Comparison of ENCODE assay signal across 22 cellular contexts in genomic region chr2:69989017-69989416, GRCh38. TPM values are rescaled to one million over a fixed set of nuclear protein-coding genes. Genes with fewer than 3 reads are reported as not detected.
DNase-seq lines count a peak whose midpoint lies in the region; ATAC-seq and TF ChIP-seq lines count a peak whose summit lies in the region.
"Had no signal": no experiment of that assay in that cellular context is flagged by ENCODE, and none has a peak within 500 bp of the region (broad histone marks: within the 10 kb centered on the region; RNA-seq: fewer than 3 reads in every experiment).

No MANE protein-coding gene starts in this region.

- H3K27ac ChIP-seq in RWPE2 (ENCODE audit: poor library complexity, severe bottlenecking): no peak overlapping the region
- H3K27ac ChIP-seq in thyroid gland: no peak overlapping the region
- no peak overlapping the region for H3K27ac ChIP-seq in upper lobe of left lung
- H3K27ac ChIP-seq: 22Rv1 had no signal

- H3K4me1 Mint-ChIP-seq in activated CD4-positive, alpha-beta T cell treated with anti-CD3 and anti-CD28 coated beads, Interleukin-2, amount 10 ng/mL, durations not matched to agents 7 days and 5 days: peaks cover 1% of the 10 kb centered on the region
- H3K4me1 Mint-ChIP-seq: IgD-negative memory B cell had no signal

- H3K9me3 Mint-ChIP-seq in activated CD4-positive, alpha-beta T cell treated with anti-CD3 and anti-CD28 coated beads, Interleukin-2, amount 10 ng/mL, durations not matched to agents 7 days and 5 days: no peaks in the 10 kb centered on the region
- H3K9me3 Mint-ChIP-seq: HFFc6, IgD-negative memory B cell had no signal

- H3K9me3 ChIP-seq in RWPE2 (ENCODE audit: severe bottlenecking): peaks cover 3% of the 10 kb centered on the region
- H3K9me3 ChIP-seq in thyroid gland: no peaks in the 10 kb centered on the region
- H3K9me3 ChIP-seq in upper lobe of left lung: no peaks in the 10 kb centered on the region

- TF ChIP-seq POLR2A in thyroid gland (IDR thresholded peaks at IDR 0.05) (no peak), upper lobe of left lung (IDR thresholded peaks at IDR 0.05) (no peak)

- intact Hi-C loops in left colon (cut with DNase I, micrococcal nuclease): no loop called here
- intact Hi-C loops in thyroid gland (cut with DNase I): no loop called here

- TF ChIP-seq CTCF in RWPE2 (IDR thresholded peaks at IDR 0.05; ENCODE audit: poor library complexity, severe bottlenecking) (no peak), thyroid gland (IDR thresholded peaks at IDR 0.05) (no peak), upper lobe of left lung (IDR thresholded peaks at IDR 0.05) (no peak)

- 46 to 47% methylated on average over 3 of the region's 3 CpGs for WGBS in thyroid gland, 2 donors
- WGBS in upper lobe of left lung, 2 donors: 78% methylated on average over 3 of the region's 3 CpGs

- no peak overlapping the region for H3K4me3 ChIP-seq in RWPE2 (ENCODE audit: severe bottlenecking)
- no peak overlapping the region for H3K4me3 ChIP-seq in thyroid gland (replicated peaks in 1 of 3)
- no peak overlapping the region for H3K4me3 ChIP-seq in upper lobe of left lung

- DNase-seq in activated CD4-positive, alpha-beta T cell treated with anti-CD3 and anti-CD28 coated beads, Interleukin-2, amount 10 ng/mL, durations not matched to agents 7 days and 5 days: no peak
- DNase-seq in activated CD4-positive, alpha-beta T cell treated with anti-CD3 and anti-CD28 coated beads for 4 hours: no peak
- DNase-seq in RWPE2 (ENCODE audit: low spot score) (no peak), left colon (peak in 1 of 2 donors; percentile 41), thyroid gland (peak; percentile 32 to 35), HCEC 1CT (no peak), upper lobe of left lung (no peak), inferior parietal cortex (ENCODE audit: extremely low spot score) (no peak)
- DNase-seq: DMS79 treated with DMSO at 0.1 percent for 48 hours, GOT3, HFFc6, Kasumi-1, NCI-H1105 treated with DMSO at 0.1 percent for 48 hours, NCI-H1694, NCI-H2081 treated with DMSO at 0.1 percent for 48 hours, NCI-H2227 treated with DMSO at 0.1 percent for 48 hours, NCI-H524 had no signal

- H3K36me3 ChIP-seq in RWPE2 (ENCODE audit: low read depth) (no peaks in the 10 kb centered on the region), thyroid gland (no peaks in the 10 kb centered on the region), upper lobe of left lung (peaks cover 0 to 6% (median 2%) of the 10 kb centered on the region in 4 donors)

- CTCF ChIA-PET in activated CD4-positive, alpha-beta T cell treated with anti-CD3 and anti-CD28 coated beads, Interleukin-2, amount 10 ng/mL, durations not matched to agents 7 days and 5 days (lab: Charles Lee): no interaction called here

- H3K4me1 ChIP-seq in RWPE2 (ENCODE audit: insufficient read depth, poor library complexity, severe bottlenecking): peaks cover 8% of the 10 kb centered on the region
- H3K4me1 ChIP-seq in thyroid gland: peaks cover 10 to 15% of the 10 kb centered on the region in 2 donors
- peaks cover 0 to 3% (median 0%) of the 10 kb centered on the region in 4 donors for H3K4me1 ChIP-seq in upper lobe of left lung

- H3K27me3 ChIP-seq in RWPE2 (ENCODE audit: insufficient read depth, poor library complexity, severe bottlenecking): no peaks in the 10 kb centered on the region
- H3K27me3 ChIP-seq in thyroid gland: no peaks in the 10 kb centered on the region
- no peaks in the 10 kb centered on the region for H3K27me3 ChIP-seq in upper lobe of left lung

- no peak overlapping the region for H3K4me3 Mint-ChIP-seq in activated CD4-positive, alpha-beta T cell treated with anti-CD3 and anti-CD28 coated beads, Interleukin-2, amount 10 ng/mL, durations not matched to agents 7 days and 5 days
- H3K4me3 Mint-ChIP-seq: CD14-positive monocyte, HFFc6, IgD-negative memory B cell had no signal

- TF ChIP-seq EP300 in upper lobe of left lung (IDR thresholded peaks at IDR 0.05): no peak

- POLR2A ChIA-PET in activated CD4-positive, alpha-beta T cell treated with anti-CD3 and anti-CD28 coated beads, Interleukin-2, amount 10 ng/mL, durations not matched to agents 7 days and 5 days (lab: Charles Lee): no interaction called here

- peak; percentile 60 for ATAC-seq in RWPE2 (ENCODE audit: low read depth)
- peak; percentile 68 for ATAC-seq in left colon
- ATAC-seq in upper lobe of left lung (ENCODE audit: low FRiP score in 2 of 2): no peak
- ATAC-seq: Panc1, Right ventricle myocardium inferior had no signal

- H3K27me3 Mint-ChIP-seq in activated CD4-positive, alpha-beta T cell treated with anti-CD3 and anti-CD28 coated beads, Interleukin-2, amount 10 ng/mL, durations not matched to agents 7 days and 5 days: no peaks in the 10 kb centered on the region

- no peaks in the 10 kb centered on the region for H3K36me3 Mint-ChIP-seq in activated CD4-positive, alpha-beta T cell treated with anti-CD3 and anti-CD28 coated beads, Interleukin-2, amount 10 ng/mL, durations not matched to agents 7 days and 5 days (ENCODE audit: low read depth)

- H3K27ac Mint-ChIP-seq in activated CD4-positive, alpha-beta T cell treated with anti-CD3 and anti-CD28 coated beads, Interleukin-2, amount 10 ng/mL, durations not matched to agents 7 days and 5 days: peak overlapping the region; percentile 39
- H3K27ac Mint-ChIP-seq: HFFc6, IgD-negative memory B cell had no signal

RNA-seq across cellular contexts. Expression of gene ASPRV1, which starts 27.6 kb away (rescaled TPM):
- under 1 TPM; 0.69 to 0.99 TPM for total RNA-seq in activated CD4-positive, alpha-beta T cell treated with anti-CD3 and anti-CD28 coated beads, Interleukin-2, amount 10 ng/mL, durations not matched to agents 7 days and 5 days
- 1 to 10 TPM in 1 of 2 donors, under 1 TPM in 1; 0.43 to 1.2 TPM for total RNA-seq in left colon
- 1 to 10 TPM in 3 of 4 donors, under 1 TPM in 1; 0.89 to 2.0 (median 1.5) TPM for total RNA-seq in thyroid gland
- 1 to 10 TPM; 1.0 to 2.1 (median 1.4) TPM for total RNA-seq in upper lobe of left lung

Comparison
In these comparisons a context has a peak if more than half of its experiments do, and no peak if none do; other contexts are left out.
1. DNase-seq: peak in thyroid gland (2 of 2); none in activated CD4-positive, alpha-beta T cell treated with anti-CD3 and anti-CD28 coated beads, Interleukin-2, amount 10 ng/mL, durations not matched to agents 7 days and 5 days (single experiment), activated CD4-positive, alpha-beta T cell treated with anti-CD3 and anti-CD28 coated beads for 4 hours (0 of 2), RWPE2 (single experiment), HCEC 1CT (single experiment), upper lobe of left lung (0 of 2) and inferior parietal cortex (single experiment).
2. ATAC-seq: peak in RWPE2 (single experiment) and left colon (single experiment); none in upper lobe of left lung (0 of 2).